In the genomic region with DNA sequence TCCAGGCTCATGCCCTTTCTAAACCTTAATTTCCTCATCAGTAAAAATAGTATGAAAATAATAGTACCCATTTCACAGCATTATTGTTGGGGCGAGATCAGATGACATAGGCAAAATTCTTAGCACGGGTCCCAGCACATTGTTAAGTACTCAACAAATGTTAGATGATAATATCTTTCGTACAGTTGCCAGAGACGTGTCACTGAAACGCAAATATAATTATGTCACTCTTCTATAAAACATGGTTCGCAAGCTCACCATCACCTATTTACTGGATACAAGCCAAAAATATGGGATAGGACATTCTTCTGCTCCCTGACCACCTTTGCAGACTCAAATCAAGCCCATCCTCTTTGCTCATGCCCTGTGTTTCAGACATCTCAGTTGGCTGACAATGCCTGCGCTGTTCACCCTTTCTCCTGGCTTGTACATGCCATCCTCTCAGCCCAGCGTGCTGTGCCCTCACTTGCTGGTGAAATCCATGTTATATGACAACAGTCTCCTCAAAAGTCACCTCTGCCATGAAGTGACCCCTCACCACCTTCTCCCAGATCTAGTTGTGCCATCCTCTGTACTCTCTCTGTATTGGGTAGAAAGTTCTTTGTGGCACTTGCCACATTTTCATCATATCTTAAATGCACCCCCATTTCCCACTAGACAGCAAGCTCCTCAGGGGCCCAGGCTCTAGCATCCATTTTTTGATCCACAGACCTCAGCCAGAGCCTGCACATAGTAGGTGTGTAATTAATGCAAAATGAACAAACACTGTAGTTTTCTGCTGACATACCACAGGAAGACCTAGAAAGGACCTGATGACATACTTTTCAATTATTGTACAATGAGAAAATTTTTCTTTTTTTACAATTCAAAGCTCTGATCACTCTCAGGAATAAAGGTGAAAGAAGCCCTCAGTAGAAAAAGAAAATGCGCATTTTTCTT, we compare ENCODE assay signal across 2 cellular contexts.
TF ChIP-seq lines count a peak whose summit lies in the region.

No MANE protein-coding gene starts in this region.

TF ChIP-seq in HEK293, 187 proteins besides CTCF, POLR2A, EP300 and RAD21 (continued from another document and continues in another):
- TF ChIP-seq, protein P1, sequence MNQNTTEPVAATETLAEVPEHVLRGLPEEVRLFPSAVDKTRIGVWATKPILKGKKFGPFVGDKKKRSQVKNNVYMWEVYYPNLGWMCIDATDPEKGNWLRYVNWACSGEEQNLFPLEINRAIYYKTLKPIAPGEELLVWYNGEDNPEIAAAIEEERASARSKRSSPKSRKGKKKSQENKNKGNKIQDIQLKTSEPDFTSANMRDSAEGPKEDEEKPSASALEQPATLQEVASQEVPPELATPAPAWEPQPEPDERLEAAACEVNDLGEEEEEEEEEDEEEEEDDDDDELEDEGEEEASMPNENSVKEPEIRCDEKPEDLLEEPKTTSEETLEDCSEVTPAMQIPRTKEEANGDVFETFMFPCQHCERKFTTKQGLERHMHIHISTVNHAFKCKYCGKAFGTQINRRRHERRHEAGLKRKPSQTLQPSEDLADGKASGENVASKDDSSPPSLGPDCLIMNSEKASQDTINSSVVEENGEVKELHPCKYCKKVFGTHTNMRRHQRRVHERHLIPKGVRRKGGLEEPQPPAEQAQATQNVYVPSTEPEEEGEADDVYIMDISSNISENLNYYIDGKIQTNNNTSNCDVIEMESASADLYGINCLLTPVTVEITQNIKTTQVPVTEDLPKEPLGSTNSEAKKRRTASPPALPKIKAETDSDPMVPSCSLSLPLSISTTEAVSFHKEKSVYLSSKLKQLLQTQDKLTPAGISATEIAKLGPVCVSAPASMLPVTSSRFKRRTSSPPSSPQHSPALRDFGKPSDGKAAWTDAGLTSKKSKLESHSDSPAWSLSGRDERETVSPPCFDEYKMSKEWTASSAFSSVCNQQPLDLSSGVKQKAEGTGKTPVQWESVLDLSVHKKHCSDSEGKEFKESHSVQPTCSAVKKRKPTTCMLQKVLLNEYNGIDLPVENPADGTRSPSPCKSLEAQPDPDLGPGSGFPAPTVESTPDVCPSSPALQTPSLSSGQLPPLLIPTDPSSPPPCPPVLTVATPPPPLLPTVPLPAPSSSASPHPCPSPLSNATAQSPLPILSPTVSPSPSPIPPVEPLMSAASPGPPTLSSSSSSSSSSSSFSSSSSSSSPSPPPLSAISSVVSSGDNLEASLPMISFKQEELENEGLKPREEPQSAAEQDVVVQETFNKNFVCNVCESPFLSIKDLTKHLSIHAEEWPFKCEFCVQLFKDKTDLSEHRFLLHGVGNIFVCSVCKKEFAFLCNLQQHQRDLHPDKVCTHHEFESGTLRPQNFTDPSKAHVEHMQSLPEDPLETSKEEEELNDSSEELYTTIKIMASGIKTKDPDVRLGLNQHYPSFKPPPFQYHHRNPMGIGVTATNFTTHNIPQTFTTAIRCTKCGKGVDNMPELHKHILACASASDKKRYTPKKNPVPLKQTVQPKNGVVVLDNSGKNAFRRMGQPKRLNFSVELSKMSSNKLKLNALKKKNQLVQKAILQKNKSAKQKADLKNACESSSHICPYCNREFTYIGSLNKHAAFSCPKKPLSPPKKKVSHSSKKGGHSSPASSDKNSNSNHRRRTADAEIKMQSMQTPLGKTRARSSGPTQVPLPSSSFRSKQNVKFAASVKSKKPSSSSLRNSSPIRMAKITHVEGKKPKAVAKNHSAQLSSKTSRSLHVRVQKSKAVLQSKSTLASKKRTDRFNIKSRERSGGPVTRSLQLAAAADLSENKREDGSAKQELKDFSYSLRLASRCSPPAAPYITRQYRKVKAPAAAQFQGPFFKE (tag by site-specific recombination; IDR thresholded peaks at IDR 0.05; ENCODE audit: borderline replicate concordance) = no peak
- TF ChIP-seq, protein P2, sequence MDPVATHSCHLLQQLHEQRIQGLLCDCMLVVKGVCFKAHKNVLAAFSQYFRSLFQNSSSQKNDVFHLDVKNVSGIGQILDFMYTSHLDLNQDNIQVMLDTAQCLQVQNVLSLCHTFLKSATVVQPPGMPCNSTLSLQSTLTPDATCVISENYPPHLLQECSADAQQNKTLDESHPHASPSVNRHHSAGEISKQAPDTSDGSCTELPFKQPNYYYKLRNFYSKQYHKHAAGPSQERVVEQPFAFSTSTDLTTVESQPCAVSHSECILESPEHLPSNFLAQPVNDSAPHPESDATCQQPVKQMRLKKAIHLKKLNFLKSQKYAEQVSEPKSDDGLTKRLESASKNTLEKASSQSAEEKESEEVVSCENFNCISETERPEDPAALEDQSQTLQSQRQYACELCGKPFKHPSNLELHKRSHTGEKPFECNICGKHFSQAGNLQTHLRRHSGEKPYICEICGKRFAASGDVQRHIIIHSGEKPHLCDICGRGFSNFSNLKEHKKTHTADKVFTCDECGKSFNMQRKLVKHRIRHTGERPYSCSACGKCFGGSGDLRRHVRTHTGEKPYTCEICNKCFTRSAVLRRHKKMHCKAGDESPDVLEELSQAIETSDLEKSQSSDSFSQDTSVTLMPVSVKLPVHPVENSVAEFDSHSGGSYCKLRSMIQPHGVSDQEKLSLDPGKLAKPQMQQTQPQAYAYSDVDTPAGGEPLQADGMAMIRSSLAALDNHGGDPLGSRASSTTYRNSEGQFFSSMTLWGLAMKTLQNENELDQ (tag by site-specific recombination; IDR thresholded peaks at IDR 0.05; ENCODE audit: low read depth) = no peak
- TF ChIP-seq ZNF214 (tag by site-specific recombination; IDR thresholded peaks at IDR 0.05; ENCODE audit: borderline replicate concordance) = no peak
- peak; percentile 75 for TF ChIP-seq ZNF10 (tag by site-specific recombination; IDR thresholded peaks at IDR 0.05)
- TF ChIP-seq, protein P3, sequence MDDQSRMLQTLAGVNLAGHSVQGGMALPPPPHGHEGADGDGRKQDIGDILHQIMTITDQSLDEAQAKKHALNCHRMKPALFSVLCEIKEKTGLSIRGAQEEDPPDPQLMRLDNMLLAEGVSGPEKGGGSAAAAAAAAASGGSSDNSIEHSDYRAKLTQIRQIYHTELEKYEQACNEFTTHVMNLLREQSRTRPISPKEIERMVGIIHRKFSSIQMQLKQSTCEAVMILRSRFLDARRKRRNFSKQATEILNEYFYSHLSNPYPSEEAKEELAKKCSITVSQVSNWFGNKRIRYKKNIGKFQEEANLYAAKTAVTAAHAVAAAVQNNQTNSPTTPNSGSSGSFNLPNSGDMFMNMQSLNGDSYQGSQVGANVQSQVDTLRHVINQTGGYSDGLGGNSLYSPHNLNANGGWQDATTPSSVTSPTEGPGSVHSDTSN (CRISPR knock-in tag; IDR thresholded peaks at IDR 0.05) = no peak
- TF ChIP-seq ZNF629 (tag by site-specific recombination; IDR thresholded peaks at IDR 0.05) = 0 out of 2 replicates have a peak, but pooled peaks have one; percentile 34
- TF ChIP-seq, protein P4, sequence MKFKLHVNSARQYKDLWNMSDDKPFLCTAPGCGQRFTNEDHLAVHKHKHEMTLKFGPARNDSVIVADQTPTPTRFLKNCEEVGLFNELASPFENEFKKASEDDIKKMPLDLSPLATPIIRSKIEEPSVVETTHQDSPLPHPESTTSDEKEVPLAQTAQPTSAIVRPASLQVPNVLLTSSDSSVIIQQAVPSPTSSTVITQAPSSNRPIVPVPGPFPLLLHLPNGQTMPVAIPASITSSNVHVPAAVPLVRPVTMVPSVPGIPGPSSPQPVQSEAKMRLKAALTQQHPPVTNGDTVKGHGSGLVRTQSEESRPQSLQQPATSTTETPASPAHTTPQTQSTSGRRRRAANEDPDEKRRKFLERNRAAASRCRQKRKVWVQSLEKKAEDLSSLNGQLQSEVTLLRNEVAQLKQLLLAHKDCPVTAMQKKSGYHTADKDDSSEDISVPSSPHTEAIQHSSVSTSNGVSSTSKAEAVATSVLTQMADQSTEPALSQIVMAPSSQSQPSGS (tag by site-specific recombination; IDR thresholded peaks at IDR 0.05; ENCODE audit: low read depth) = peak; percentile 46; the same call in 1 of the 2 replicates

TF ChIP-seq in K562, 482 proteins besides CTCF, POLR2A, EP300 and RAD21 (continues in another document):
- TF ChIP-seq, protein P5, sequence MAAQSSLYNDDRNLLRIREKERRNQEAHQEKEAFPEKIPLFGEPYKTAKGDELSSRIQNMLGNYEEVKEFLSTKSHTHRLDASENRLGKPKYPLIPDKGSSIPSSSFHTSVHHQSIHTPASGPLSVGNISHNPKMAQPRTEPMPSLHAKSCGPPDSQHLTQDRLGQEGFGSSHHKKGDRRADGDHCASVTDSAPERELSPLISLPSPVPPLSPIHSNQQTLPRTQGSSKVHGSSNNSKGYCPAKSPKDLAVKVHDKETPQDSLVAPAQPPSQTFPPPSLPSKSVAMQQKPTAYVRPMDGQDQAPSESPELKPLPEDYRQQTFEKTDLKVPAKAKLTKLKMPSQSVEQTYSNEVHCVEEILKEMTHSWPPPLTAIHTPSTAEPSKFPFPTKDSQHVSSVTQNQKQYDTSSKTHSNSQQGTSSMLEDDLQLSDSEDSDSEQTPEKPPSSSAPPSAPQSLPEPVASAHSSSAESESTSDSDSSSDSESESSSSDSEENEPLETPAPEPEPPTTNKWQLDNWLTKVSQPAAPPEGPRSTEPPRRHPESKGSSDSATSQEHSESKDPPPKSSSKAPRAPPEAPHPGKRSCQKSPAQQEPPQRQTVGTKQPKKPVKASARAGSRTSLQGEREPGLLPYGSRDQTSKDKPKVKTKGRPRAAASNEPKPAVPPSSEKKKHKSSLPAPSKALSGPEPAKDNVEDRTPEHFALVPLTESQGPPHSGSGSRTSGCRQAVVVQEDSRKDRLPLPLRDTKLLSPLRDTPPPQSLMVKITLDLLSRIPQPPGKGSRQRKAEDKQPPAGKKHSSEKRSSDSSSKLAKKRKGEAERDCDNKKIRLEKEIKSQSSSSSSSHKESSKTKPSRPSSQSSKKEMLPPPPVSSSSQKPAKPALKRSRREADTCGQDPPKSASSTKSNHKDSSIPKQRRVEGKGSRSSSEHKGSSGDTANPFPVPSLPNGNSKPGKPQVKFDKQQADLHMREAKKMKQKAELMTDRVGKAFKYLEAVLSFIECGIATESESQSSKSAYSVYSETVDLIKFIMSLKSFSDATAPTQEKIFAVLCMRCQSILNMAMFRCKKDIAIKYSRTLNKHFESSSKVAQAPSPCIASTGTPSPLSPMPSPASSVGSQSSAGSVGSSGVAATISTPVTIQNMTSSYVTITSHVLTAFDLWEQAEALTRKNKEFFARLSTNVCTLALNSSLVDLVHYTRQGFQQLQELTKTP (IDR thresholded peaks at IDR 0.05; ENCODE audit: low read depth in 1 of 2, partially characterized antibody in 2 of 2) = no peak
- TF ChIP-seq KLF6 (CRISPR knock-in tag; IDR thresholded peaks at IDR 0.05; ENCODE audit: borderline replicate concordance) = no peak
- no peak for TF ChIP-seq ZNF24 (IDR thresholded peaks at IDR 0.05)
- no peak for TF ChIP-seq ZNF263 (CRISPR knock-in tag; IDR thresholded peaks at IDR 0.05; ENCODE audit: borderline replicate concordance)
- TF ChIP-seq, protein P6, sequence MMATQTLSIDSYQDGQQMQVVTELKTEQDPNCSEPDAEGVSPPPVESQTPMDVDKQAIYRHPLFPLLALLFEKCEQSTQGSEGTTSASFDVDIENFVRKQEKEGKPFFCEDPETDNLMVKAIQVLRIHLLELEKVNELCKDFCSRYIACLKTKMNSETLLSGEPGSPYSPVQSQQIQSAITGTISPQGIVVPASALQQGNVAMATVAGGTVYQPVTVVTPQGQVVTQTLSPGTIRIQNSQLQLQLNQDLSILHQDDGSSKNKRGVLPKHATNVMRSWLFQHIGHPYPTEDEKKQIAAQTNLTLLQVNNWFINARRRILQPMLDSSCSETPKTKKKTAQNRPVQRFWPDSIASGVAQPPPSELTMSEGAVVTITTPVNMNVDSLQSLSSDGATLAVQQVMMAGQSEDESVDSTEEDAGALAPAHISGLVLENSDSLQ (IDR thresholded peaks at IDR 0.05) = no peak
- TF ChIP-seq SPI1 (IDR thresholded peaks at IDR 0.05; ENCODE audit: borderline replicate concordance, low read depth, low read length) = no peak
- TF ChIP-seq EP400 (IDR thresholded peaks at IDR 0.05) = no peak
- TF ChIP-seq, protein P7, sequence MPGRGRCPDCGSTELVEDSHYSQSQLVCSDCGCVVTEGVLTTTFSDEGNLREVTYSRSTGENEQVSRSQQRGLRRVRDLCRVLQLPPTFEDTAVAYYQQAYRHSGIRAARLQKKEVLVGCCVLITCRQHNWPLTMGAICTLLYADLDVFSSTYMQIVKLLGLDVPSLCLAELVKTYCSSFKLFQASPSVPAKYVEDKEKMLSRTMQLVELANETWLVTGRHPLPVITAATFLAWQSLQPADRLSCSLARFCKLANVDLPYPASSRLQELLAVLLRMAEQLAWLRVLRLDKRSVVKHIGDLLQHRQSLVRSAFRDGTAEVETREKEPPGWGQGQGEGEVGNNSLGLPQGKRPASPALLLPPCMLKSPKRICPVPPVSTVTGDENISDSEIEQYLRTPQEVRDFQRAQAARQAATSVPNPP (IDR thresholded peaks at IDR 0.05; ENCODE audit: borderline replicate concordance, insufficient read depth, insufficient read length) = no peak
- TF ChIP-seq NFIC (IDR thresholded peaks at IDR 0.05) = peak; percentile 85
- no peak for TF ChIP-seq ZEB2 (IDR thresholded peaks at IDR 0.05)
- TF ChIP-seq, protein P8, sequence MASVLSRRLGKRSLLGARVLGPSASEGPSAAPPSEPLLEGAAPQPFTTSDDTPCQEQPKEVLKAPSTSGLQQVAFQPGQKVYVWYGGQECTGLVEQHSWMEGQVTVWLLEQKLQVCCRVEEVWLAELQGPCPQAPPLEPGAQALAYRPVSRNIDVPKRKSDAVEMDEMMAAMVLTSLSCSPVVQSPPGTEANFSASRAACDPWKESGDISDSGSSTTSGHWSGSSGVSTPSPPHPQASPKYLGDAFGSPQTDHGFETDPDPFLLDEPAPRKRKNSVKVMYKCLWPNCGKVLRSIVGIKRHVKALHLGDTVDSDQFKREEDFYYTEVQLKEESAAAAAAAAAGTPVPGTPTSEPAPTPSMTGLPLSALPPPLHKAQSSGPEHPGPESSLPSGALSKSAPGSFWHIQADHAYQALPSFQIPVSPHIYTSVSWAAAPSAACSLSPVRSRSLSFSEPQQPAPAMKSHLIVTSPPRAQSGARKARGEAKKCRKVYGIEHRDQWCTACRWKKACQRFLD (CRISPR knock-in tag; IDR thresholded peaks at IDR 0.05) = 0 out of 2 replicates have a peak, but pooled peaks have one; percentile 7
- TF ChIP-seq HNRNPK (IDR thresholded peaks at IDR 0.05; ENCODE audit: low read depth, low read length, poor library complexity, severe bottlenecking) = no peak
- no peak for TF ChIP-seq HSF4 (CRISPR knock-in tag; IDR thresholded peaks at IDR 0.05; ENCODE audit: borderline replicate concordance)
- no peak for TF ChIP-seq ZNF274 (IDR thresholded peaks at IDR 0.05; ENCODE audit: borderline replicate concordance, low read depth, low read length)
- TF ChIP-seq, protein P9, sequence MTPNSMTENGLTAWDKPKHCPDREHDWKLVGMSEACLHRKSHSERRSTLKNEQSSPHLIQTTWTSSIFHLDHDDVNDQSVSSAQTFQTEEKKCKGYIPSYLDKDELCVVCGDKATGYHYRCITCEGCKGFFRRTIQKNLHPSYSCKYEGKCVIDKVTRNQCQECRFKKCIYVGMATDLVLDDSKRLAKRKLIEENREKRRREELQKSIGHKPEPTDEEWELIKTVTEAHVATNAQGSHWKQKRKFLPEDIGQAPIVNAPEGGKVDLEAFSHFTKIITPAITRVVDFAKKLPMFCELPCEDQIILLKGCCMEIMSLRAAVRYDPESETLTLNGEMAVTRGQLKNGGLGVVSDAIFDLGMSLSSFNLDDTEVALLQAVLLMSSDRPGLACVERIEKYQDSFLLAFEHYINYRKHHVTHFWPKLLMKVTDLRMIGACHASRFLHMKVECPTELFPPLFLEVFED (CRISPR knock-in tag; conservative IDR thresholded peaks at IDR 0.05) = no peak
- TF ChIP-seq, protein P10, sequence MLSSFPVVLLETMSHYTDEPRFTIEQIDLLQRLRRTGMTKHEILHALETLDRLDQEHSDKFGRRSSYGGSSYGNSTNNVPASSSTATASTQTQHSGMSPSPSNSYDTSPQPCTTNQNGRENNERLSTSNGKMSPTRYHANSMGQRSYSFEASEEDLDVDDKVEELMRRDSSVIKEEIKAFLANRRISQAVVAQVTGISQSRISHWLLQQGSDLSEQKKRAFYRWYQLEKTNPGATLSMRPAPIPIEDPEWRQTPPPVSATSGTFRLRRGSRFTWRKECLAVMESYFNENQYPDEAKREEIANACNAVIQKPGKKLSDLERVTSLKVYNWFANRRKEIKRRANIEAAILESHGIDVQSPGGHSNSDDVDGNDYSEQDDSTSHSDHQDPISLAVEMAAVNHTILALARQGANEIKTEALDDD (IDR thresholded peaks at IDR 0.05) = no peak
